Comparison of ENCODE assay signal across 8 cellular contexts in the genomic region with DNA sequence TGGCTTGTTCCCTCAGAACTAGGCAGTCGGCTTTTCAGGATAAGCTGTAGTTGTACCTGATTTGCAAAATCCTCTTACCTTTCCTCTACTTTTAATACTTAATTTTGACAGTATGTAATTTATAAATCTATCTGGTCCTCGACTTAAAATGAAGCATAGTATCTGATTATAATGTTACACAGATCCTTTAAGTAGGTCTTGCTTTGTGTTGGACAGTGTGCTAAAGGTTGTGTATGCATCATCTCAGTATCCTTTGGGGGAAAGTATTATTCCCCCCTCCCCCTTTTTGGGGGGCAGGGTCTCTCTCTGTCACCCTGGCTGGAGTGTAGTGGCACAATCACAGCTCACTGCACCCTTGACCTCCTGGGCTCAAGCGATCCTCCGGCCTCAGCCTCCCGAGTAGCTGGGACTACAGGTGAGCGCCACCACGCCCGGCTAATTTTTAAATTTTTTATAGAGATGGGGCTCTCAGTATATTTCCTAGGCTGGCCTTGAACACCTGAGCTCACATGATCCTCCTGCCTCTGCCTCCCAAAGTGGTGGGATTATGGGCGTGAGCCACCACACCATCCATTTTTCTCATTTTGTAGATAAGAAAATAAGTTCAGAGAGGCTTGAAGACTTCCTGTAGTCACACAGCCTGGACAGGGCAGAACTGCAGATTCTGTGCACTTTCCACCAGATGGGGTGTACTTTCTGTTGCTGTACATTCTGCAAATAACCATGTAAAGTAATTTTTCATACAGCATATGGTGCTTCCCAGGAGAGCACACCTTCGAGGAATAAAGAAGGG.
DNase-seq lines count a peak whose midpoint lies in the region; ATAC-seq and TF ChIP-seq lines count a peak whose summit lies in the region.

No MANE protein-coding gene starts in this region.

- H3K4me3 Mint-ChIP-seq in T-helper 2 cell treated with Interferon-gamma antibody and Interleukin-4, amounts not matched to agents 5 μg/mL and 100 μg/mL, for 36 hours, result peak overlapping the region; percentile 94

- peak overlapping the region; percentile 97 for H3K27ac Mint-ChIP-seq in T-helper 2 cell treated with Interferon-gamma antibody and Interleukin-4, amounts not matched to agents 5 μg/mL and 100 μg/mL, for 36 hours

- H3K27me3 ChIP-seq in iPS-15b (ENCODE audit: control insufficient read depth, insufficient read depth, low read length), result no peaks in the 10 kb centered on the region
- no peaks in the 10 kb centered on the region for H3K27me3 ChIP-seq in stomach smooth muscle (ENCODE audit: control insufficient read depth in 1 of 2, insufficient read depth in 2 of 2, low read length in 2 of 2)

- H3K4me3 ChIP-seq in iPS-15b (ENCODE audit: low read depth, low read length), result peak overlapping the region; percentile 32
- H3K4me3 ChIP-seq in stomach smooth muscle (ENCODE audit: low read length in 2 of 2), result peak overlapping the region; percentile 17 to 64

- H3K27ac ChIP-seq in VCaP (peak overlapping the region; percentile 94), stomach smooth muscle (ENCODE audit: low read length) (peak overlapping the region; percentile 42)

- peaks cover 10% of the 10 kb centered on the region for H3K36me3 Mint-ChIP-seq in T-helper 2 cell treated with Interferon-gamma antibody and Interleukin-4, amounts not matched to agents 5 μg/mL and 100 μg/mL, for 36 hours (ENCODE audit: low read depth)

- peaks cover 35% of the 10 kb centered on the region for H3K27me3 Mint-ChIP-seq in T-helper 2 cell treated with Interferon-gamma antibody and Interleukin-4, amounts not matched to agents 5 μg/mL and 100 μg/mL, for 36 hours (ENCODE audit: low read depth)

- H3K4me1 ChIP-seq in iPS-15b (ENCODE audit: control insufficient read depth, insufficient read depth, low read length), result peaks cover 2% of the 10 kb centered on the region
- H3K4me1 ChIP-seq in stomach smooth muscle (ENCODE audit: control insufficient read depth, insufficient read depth, low read length), result peaks cover 2% of the 10 kb centered on the region

- no peaks in the 10 kb centered on the region for H3K36me3 ChIP-seq in iPS-15b (ENCODE audit: control insufficient read depth, insufficient read depth, low read length)
- no peaks in the 10 kb centered on the region for H3K36me3 ChIP-seq in stomach smooth muscle (ENCODE audit: control insufficient read depth in 2 of 2, insufficient read depth in 2 of 2, low read length in 2 of 2)

- TF ChIP-seq CTCF in VCaP (conservative IDR thresholded peaks at IDR 0.05), result no peak

- no peaks in the 10 kb centered on the region for H3K9me3 Mint-ChIP-seq in T-helper 2 cell treated with Interferon-gamma antibody and Interleukin-4, amounts not matched to agents 5 μg/mL and 100 μg/mL, for 36 hours

- peaks cover 37% of the 10 kb centered on the region for H3K4me1 Mint-ChIP-seq in T-helper 2 cell treated with Interferon-gamma antibody and Interleukin-4, amounts not matched to agents 5 μg/mL and 100 μg/mL, for 36 hours (ENCODE audit: low read depth)

- peak overlapping the region; percentile 51 for H3K9ac ChIP-seq in iPS-15b (ENCODE audit: low read depth, low read length)
- peak overlapping the region; percentile 21 to 38 for H3K9ac ChIP-seq in stomach smooth muscle (ENCODE audit: low read length in 2 of 2)

- no peaks in the 10 kb centered on the region for H3K9me3 ChIP-seq in iPS-15b (ENCODE audit: control insufficient read depth, insufficient read depth, low read length)
- H3K9me3 ChIP-seq in stomach smooth muscle (ENCODE audit: control insufficient read depth in 2 of 2, low read length in 2 of 2), result no peaks in the 10 kb centered on the region

- no peak for DNase-seq in T-helper 2 cell treated with Interferon-gamma antibody and Interleukin-4, amounts not matched to agents 5 μg/mL and 100 μg/mL, for 36 hours (ENCODE audit: low spot score)
- DNase-seq in T-helper 2 cell (no peak), DMS 273 treated with DMSO at 0.1 percent for 48 hours (lab: John Stamatoyannopoulos, UW) (no peak)
- DNase-seq in activated effector memory CD4-positive, alpha-beta T cell treated with Interleukin-2 at 50 U/mL for 16 hours, result no peak

- no peak for ATAC-seq in GM21526 (IDR thresholded peaks at IDR 0.05; ENCODE audit: low FRiP score, unreplicated experiment)
